17 cellular contexts compared by ENCODE assay signal in the genomic region with DNA sequence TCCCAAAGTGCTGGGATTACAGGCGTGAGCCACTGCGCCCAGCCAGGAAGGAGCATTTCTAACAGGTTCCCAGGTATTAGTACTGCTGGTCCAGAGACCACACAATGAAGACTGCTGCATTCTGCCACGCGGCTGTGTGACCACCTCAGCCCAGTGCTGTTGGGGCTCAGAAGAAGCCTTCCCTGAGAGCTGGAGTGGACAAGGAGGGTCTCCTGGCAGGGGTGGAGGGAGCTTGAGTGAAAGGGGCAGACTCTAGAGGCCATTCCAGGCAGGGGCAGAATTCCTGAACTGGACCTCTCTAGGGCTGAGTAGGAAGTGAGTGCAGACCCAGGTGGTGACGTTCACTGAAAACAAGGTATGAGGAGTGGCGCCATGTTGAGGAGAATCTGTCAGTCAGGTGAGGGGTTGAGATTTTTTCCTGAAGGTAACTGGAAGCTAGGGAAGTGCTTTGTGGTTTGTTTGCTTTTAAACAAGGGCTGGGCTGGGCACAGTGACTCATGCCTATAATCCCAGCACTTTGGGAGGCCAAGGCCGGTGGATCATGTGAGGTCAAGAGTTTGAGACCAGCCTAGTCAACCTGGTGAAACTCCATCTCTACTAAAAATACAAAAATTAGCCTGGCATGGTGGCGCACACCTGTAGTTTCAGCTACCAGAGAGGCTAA.
DNase-seq lines count a peak whose midpoint lies in the region; ATAC-seq, FAIRE-seq and TF ChIP-seq lines count a peak whose summit lies in the region.
"Had no signal": no experiment of that assay in that cellular context is flagged by ENCODE, and none has a peak within 500 bp of the region (broad histone marks: within the 10 kb centered on the region; RNA-seq: fewer than 3 reads in every experiment).

No MANE protein-coding gene starts in this region.

- no peaks in the 10 kb centered on the region for H3K27me3 ChIP-seq in bronchial epithelial cell (ENCODE audit: control insufficient read depth, insufficient read depth, low read length)
- H3K27me3 ChIP-seq in vagina: no peaks in the 10 kb centered on the region
- H3K27me3 ChIP-seq: Peyer's patch, tibial artery had no signal

- no peaks in the 10 kb centered on the region for H3K36me3 ChIP-seq in bronchial epithelial cell (ENCODE audit: control insufficient read depth, insufficient read depth, low read length)
- no peaks in the 10 kb centered on the region for H3K36me3 ChIP-seq in mucosa of descending colon (ENCODE audit: low read depth)
- H3K36me3 ChIP-seq in vagina: no peaks in the 10 kb centered on the region
- H3K36me3 ChIP-seq: Peyer's patch, tibial artery had no signal

- peak overlapping the region; percentile 61 for H3K27ac ChIP-seq in vagina
- H3K27ac ChIP-seq: Peyer's patch, tibial artery had no signal

- intact Hi-C loops in mucosa of descending colon (cut with DNase I, micrococcal nuclease) (loop anchor here in 1 of 2 donors (10.0 kb wide), 1 partner anchor 58 kb away; no protein-coding TSS in a partner anchor), vagina (cut with DNase I) (loop anchor here (10.0 kb wide), 1 partner anchor 118 kb away; no protein-coding TSS in a partner anchor)

- H3K4me3 ChIP-seq in bronchial epithelial cell (ENCODE audit: low read depth, low read length) (no peak overlapping the region), mucosa of descending colon (no peak overlapping the region), vagina (no peak overlapping the region)
- H3K4me3 ChIP-seq: Peyer's patch, tibial artery had no signal

- H3K36me3 Mint-ChIP-seq in activated naive CD4-positive, alpha-beta T cell treated with anti-CD3 and anti-CD28 coated beads, Interleukin-2, amount 50 U/mL, for 72 hours: no peaks in the 10 kb centered on the region
- H3K36me3 Mint-ChIP-seq: activated naive CD8-positive, alpha-beta T cell treated with anti-CD3 and anti-CD28 coated beads for 36 hours had no signal

- H3K9me3 ChIP-seq in mucosa of descending colon (no peaks in the 10 kb centered on the region), vagina (no peaks in the 10 kb centered on the region)
- H3K9me3 ChIP-seq: Peyer's patch, tibial artery had no signal

- DNase-seq in NCI-H510A treated with DMSO at 0.1 percent for 48 hours (lab: John Stamatoyannopoulos, UW): peak; percentile 28
- DNase-seq in NCI-H510A (lab: John Stamatoyannopoulos, UW): no peak
- peak; percentile 87 for DNase-seq in bronchial epithelial cell (ENCODE audit: low read depth)
- peak in 2 of 3 donors; percentile 51 to 66 for DNase-seq in mucosa of descending colon
- DNase-seq in vagina (ENCODE audit: extremely low spot score in 2 of 2): no peak
- DNase-seq in activated naive CD4-positive, alpha-beta T cell treated with anti-CD3 and anti-CD28 coated beads, Interleukin-2, amount 50 U/mL, for 72 hours (ENCODE audit: low spot score in 2 of 2): no peak
- DNase-seq: activated CD8-positive, alpha-beta memory T cell treated with anti-CD3 and anti-CD28 coated beads, Interleukin-2, amount 50 U/mL, for 48 hours; activated naive CD8-positive, alpha-beta T cell treated with anti-CD3 and anti-CD28 coated beads for 36 hours; NCI-H446 treated with DMSO at 0.1 percent for 48 hours; Peyer's patch; stimulated activated CD4-positive, alpha-beta T cell treated with anti-CD3 and anti-CD28 coated beads, Interleukin-1b, Interleukin-23, amount 100 ng/mL, for 48 hours had no signal

- peaks cover 10% of the 10 kb centered on the region for H3K4me1 ChIP-seq in mucosa of descending colon (ENCODE audit: low read depth)
- peaks cover 44% of the 10 kb centered on the region for H3K4me1 ChIP-seq in vagina

- TF ChIP-seq POLR2A in vagina (IDR thresholded peaks at IDR 0.05): no peak

- no peak for FAIRE-seq in bronchial epithelial cell (lab: Jason Lieb, UNC)
- FAIRE-seq: endometrium, islet of Langerhans had no signal

- no peak overlapping the region for H3K27ac Mint-ChIP-seq in activated naive CD4-positive, alpha-beta T cell treated with anti-CD3 and anti-CD28 coated beads, Interleukin-2, amount 50 U/mL, for 72 hours
- H3K27ac Mint-ChIP-seq: activated naive CD8-positive, alpha-beta T cell treated with anti-CD3 and anti-CD28 coated beads for 36 hours had no signal

- H3K9me3 Mint-ChIP-seq in activated naive CD4-positive, alpha-beta T cell treated with anti-CD3 and anti-CD28 coated beads, Interleukin-2, amount 50 U/mL, for 72 hours: no peaks in the 10 kb centered on the region

- peak; percentile 88 for ATAC-seq in mucosa of descending colon
- no peak for ATAC-seq in HG02870 (IDR thresholded peaks at IDR 0.05; ENCODE audit: unreplicated experiment)
- ATAC-seq in activated naive CD4-positive, alpha-beta T cell treated with anti-CD3 and anti-CD28 coated beads, Interleukin-2, amount 50 U/mL, for 72 hours: no peak
- no peak for ATAC-seq in HG02981 (IDR thresholded peaks at IDR 0.05; ENCODE audit: unreplicated experiment)
- ATAC-seq: activated CD4-positive, CD25-positive, alpha-beta regulatory T cell treated with anti-CD3 and anti-CD28 coated beads, Interleukin-2, amount 50 U/mL, for 24 hours had no signal

- no peak for TF ChIP-seq CTCF in bronchial epithelial cell (IDR thresholded peaks at IDR 0.05; ENCODE audit: insufficient read depth, low read length, severe bottlenecking)
- TF ChIP-seq CTCF in mucosa of descending colon (IDR thresholded peaks at IDR 0.05): no peak
- no peak for TF ChIP-seq CTCF in vagina (IDR thresholded peaks at IDR 0.05)

Comparison
In these comparisons a context has a peak if more than half of its experiments do, and no peak if none do; other contexts are left out.
1. DNase-seq: peak in NCI-H510A treated with DMSO at 0.1 percent for 48 hours (single experiment), bronchial epithelial cell (single experiment) and mucosa of descending colon (2 of 3); none in NCI-H510A (single experiment), vagina (0 of 2) and activated naive CD4-positive, alpha-beta T cell treated with anti-CD3 and anti-CD28 coated beads, Interleukin-2, amount 50 U/mL, for 72 hours (0 of 2).